In genomic region chr9:38761334-38761733, GRCh38 we compare ENCODE assay signal across 1 cellular context.
TF ChIP-seq lines count a peak whose summit lies in the region.

No MANE protein-coding gene starts in this region.

TF ChIP-seq in GM23338, 12 proteins besides CTCF, POLR2A, EP300 and RAD21 (continued from another document):
- peak; percentile 78; the same call in 1 of the 2 replicates for TF ChIP-seq ZNF462 (CRISPR knock-in tag; IDR thresholded peaks at IDR 0.05)
- TF ChIP-seq JUNB (IDR thresholded peaks at IDR 0.05; ENCODE audit: unreplicated experiment), result no peak
- peak; percentile 21; the same call in 1 of the 2 replicates for TF ChIP-seq NANOG (IDR thresholded peaks at IDR 0.05; ENCODE audit: borderline replicate concordance)
